Comparison of ENCODE assay signal across 19 cellular contexts in genomic region chr10:121741246-121741645, GRCh38.
"Had no signal": no experiment of that assay in that cellular context is flagged by ENCODE, and none has a peak within 500 bp of the region (broad histone marks: within the 10 kb centered on the region; RNA-seq: fewer than 3 reads in every experiment).

No MANE protein-coding gene starts in this region.

- H3K9me3 Mint-ChIP-seq: activated naive CD4-positive, alpha-beta T cell treated with anti-CD3 and anti-CD28 coated beads, Interleukin-2, amount 10 ng/mL, durations not matched to agents 7 days and 5 days; activated T-helper 2 cell treated with anti-CD3 and anti-CD28 coated beads, Interferon-gamma antibody, Interleukin-2, Interleukin-4, amounts not matched to agents 10 μg/mL and 5 μg/mL and 100 μg/mL, durations not matched to agents 14 hours and 24 hours and 36 hours; brain; endodermal cell; naive B cell had no signal

- H3K4me1 ChIP-seq: lower lobe of right lung, tibial artery, vagina had no signal

- H3K4me3 ChIP-seq: lower lobe of right lung, skin epidermis, tibial artery, vagina had no signal

- DNase-seq: activated CD4-positive, alpha-beta T cell treated with anti-CD3 and anti-CD28 coated beads for 4 hours; activated CD8-positive, alpha-beta memory T cell treated with anti-CD3 and anti-CD28 coated beads, Interleukin-2, amount 50 U/mL, for 48 hours; activated CD8-positive, alpha-beta T cell treated with anti-CD3 and anti-CD28 coated beads, Interleukin-2, amount 10 ng/mL, durations not matched to agents 7 days and 5 days; activated naive CD4-positive, alpha-beta T cell treated with anti-CD3 and anti-CD28 coated beads, Interleukin-2, amount 10 ng/mL, durations not matched to agents 7 days and 5 days; amniotic stem cell; cerebellar nuclear complex; endodermal cell; hippocampal formation; kidney glomerular epithelial cell; lower lobe of right lung; midbrain; naive B cell; posterior cingulate gyrus; tibial artery had no signal

- H3K4me3 Mint-ChIP-seq: activated CD8-positive, alpha-beta T cell treated with anti-CD3 and anti-CD28 coated beads, Interleukin-2, amount 10 ng/mL, durations not matched to agents 7 days and 5 days; activated naive CD4-positive, alpha-beta T cell treated with anti-CD3 and anti-CD28 coated beads, Interleukin-2, amount 10 ng/mL, durations not matched to agents 7 days and 5 days; brain; endodermal cell; naive B cell had no signal

- H3K27ac ChIP-seq: lower lobe of right lung, skin epidermis, tibial artery, vagina had no signal

- H3K27me3 ChIP-seq: tibial artery, vagina had no signal

- H3K9me3 ChIP-seq: lower lobe of right lung, tibial artery, vagina had no signal

- H3K27me3 Mint-ChIP-seq: brain had no signal

- ATAC-seq: activated CD8-positive, alpha-beta T cell treated with anti-CD3 and anti-CD28 coated beads, Interleukin-2, amount 10 ng/mL, durations not matched to agents 7 days and 5 days; esophagus mucosa; lower lobe of right lung had no signal

- H3K4me1 Mint-ChIP-seq: activated naive CD4-positive, alpha-beta T cell treated with anti-CD3 and anti-CD28 coated beads, Interleukin-2, amount 10 ng/mL, durations not matched to agents 7 days and 5 days; endodermal cell; naive B cell had no signal
